In the genomic region with DNA sequence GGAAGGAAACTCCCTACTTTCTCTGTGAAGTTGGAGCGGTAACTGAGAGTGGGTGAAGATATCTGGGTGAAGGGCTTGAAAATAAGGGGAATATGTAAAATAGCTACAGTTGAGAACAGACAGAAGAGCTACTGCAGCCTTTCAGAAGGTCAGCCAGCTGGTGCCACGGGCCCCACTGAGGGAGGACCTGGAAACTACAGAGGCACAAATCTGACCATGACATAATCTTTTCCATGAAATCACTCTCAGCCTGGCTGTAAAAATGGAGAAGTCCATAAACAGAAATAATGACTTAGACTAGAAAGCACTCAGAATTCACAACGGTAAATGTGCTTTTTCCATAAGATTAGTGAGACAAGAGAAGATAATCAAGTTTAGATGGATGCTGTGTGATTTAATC, we compare ENCODE assay signal across 16 cellular contexts. TPM values are rescaled to one million over a fixed set of nuclear protein-coding genes. Genes with fewer than 3 reads are reported as not detected.
A peak's percentile ranks its signal among the peaks of the same experiment; 100 is the strongest.
DNase-seq lines count a peak whose midpoint lies in the region; ATAC-seq and TF ChIP-seq lines count a peak whose summit lies in the region.
"Had no signal": no experiment of that assay in that cellular context is flagged by ENCODE, and none has a peak within 500 bp of the region (broad histone marks: within the 10 kb centered on the region; RNA-seq: fewer than 3 reads in every experiment).

No MANE protein-coding gene starts in this region.

- intact Hi-C loops in heart right ventricle (cut with DNase I) = no loop called here
- intact Hi-C loops in right cardiac atrium (cut with DNase I) = no loop called here

- H3K4me3 ChIP-seq in heart right ventricle (no peak overlapping the region), right atrium auricular region (no peak overlapping the region), adipocyte (ENCODE audit: low read length) (no peak overlapping the region), right cardiac atrium (ENCODE audit: low read length) (no peak overlapping the region)

- no peak overlapping the region for H3K9ac ChIP-seq in adipocyte (ENCODE audit: low read length)

- DNase-seq in heart right ventricle (peak; percentile 24 to 29), right atrium auricular region (ENCODE audit: low spot score) (no peak), adipocyte (ENCODE audit: low read depth) (peak; percentile 18), right cardiac atrium (peak in 2 of 3 donors; percentile 14 to 44), NCI-H1105 treated with DMSO at 0.1 percent for 48 hours (lab: John Stamatoyannopoulos, UW) (no peak), NCI-H2081 treated with DMSO at 0.1 percent for 48 hours (lab: John Stamatoyannopoulos, UW) (no peak), ecto neural progenitor cell (ENCODE audit: low spot score) (no peak), COLO829 (ENCODE audit: low spot score) (no peak)
- DNase-seq: ACHN; activated CD4-positive, alpha-beta T cell treated with anti-CD3 and anti-CD28 coated beads, Interleukin-2, amount 10 ng/mL, durations not matched to agents 24 days and 14 days; CD4-positive, CD25-positive, alpha-beta regulatory T cell; effector memory CD8-positive, alpha-beta T cell; KG1; stimulated activated naive CD8-positive, alpha-beta T cell treated with anti-CD3 and anti-CD28 coated beads, Interleukin-15, Interleukin-2, amounts not matched to agents 100 U/mL and 50 U/mL, for 24 hours had no signal

- peak in 7 of 8 donors; percentile 61 to 90 (median 86) for ATAC-seq in heart right ventricle
- peak; percentile 29 to 66 for ATAC-seq in right cardiac atrium
- ATAC-seq: activated naive CD4-positive, alpha-beta T cell treated with anti-CD3 and anti-CD28 coated beads, Interleukin-2, amount 50 U/mL, for 72 hours; effector memory CD8-positive, alpha-beta T cell; stimulated activated naive CD8-positive, alpha-beta T cell treated with anti-CD3 and anti-CD28 coated beads, Interleukin-15, Interleukin-2, amounts not matched to agents 100 U/mL and 50 U/mL, for 24 hours had no signal

- peaks cover 0 to 26% (median 14%) of the 10 kb centered on the region in 9 donors for H3K4me1 ChIP-seq in heart right ventricle
- no peaks in the 10 kb centered on the region for H3K4me1 ChIP-seq in right atrium auricular region
- peaks cover 13% of the 10 kb centered on the region for H3K4me1 ChIP-seq in adipocyte (ENCODE audit: control insufficient read depth, insufficient read depth, low read length)
- no peaks in the 10 kb centered on the region for H3K4me1 ChIP-seq in right cardiac atrium (ENCODE audit: control insufficient read depth, insufficient read depth, low read length)

- H3K36me3 ChIP-seq in heart right ventricle (peaks cover 0 to 89% (median 17%) of the 10 kb centered on the region in 9 donors), right atrium auricular region (peaks cover 61% of the 10 kb centered on the region), adipocyte (ENCODE audit: control insufficient read depth, insufficient read depth, low read length, severe bottlenecking) (peaks cover 83% of the 10 kb centered on the region)

- H3K27me3 ChIP-seq in heart right ventricle = no peaks in the 10 kb centered on the region
- H3K27me3 ChIP-seq in right atrium auricular region = no peaks in the 10 kb centered on the region
- no peaks in the 10 kb centered on the region for H3K27me3 ChIP-seq in adipocyte (replicated peaks; ENCODE audit: control insufficient read depth, insufficient read depth, low read length)
- no peaks in the 10 kb centered on the region for H3K27me3 ChIP-seq in right cardiac atrium (ENCODE audit: control insufficient read depth, insufficient read depth)

- H3K27ac ChIP-seq in heart right ventricle = peak overlapping the region in 6 of 10 donors; percentile 28 to 77 (median 65)
- H3K27ac ChIP-seq in right atrium auricular region = no peak overlapping the region
- H3K27ac ChIP-seq in right cardiac atrium (ENCODE audit: low read length) = no peak overlapping the region

- TF ChIP-seq CTCF in heart right ventricle (IDR thresholded peaks at IDR 0.05) (no peak), right atrium auricular region (IDR thresholded peaks at IDR 0.05) (no peak)

- WGBS in heart right ventricle, 2 donors = 35 to 44% methylated on average over 3 of the region's 3 CpGs
- 50% methylated on average over 3 of the region's 3 CpGs for WGBS in right cardiac atrium

- no peaks in the 10 kb centered on the region for H3K9me3 ChIP-seq in heart right ventricle
- H3K9me3 ChIP-seq in right atrium auricular region = no peaks in the 10 kb centered on the region
- no peaks in the 10 kb centered on the region for H3K9me3 ChIP-seq in adipocyte (ENCODE audit: control insufficient read depth, low read length)
- no peaks in the 10 kb centered on the region for H3K9me3 ChIP-seq in right cardiac atrium (ENCODE audit: control insufficient read depth, low read length)

RNA-seq across cellular contexts. Expression of a gene that starts 46.4 kb away (rescaled TPM):
- total RNA-seq in heart right ventricle = 10 to 100 TPM; 27.3 to 92.9 (median 62.6) TPM
- 10 to 100 TPM; 44.6 to 50.8 TPM for polyA plus RNA-seq in heart right ventricle
- total RNA-seq in right atrium auricular region = 10 to 100 TPM; 25.9 to 27.2 TPM
- total RNA-seq in right cardiac atrium = 10 to 100 TPM; 27.6 to 29.3 (median 29.1) TPM
- 22.8 TPM for polyA plus RNA-seq in right cardiac atrium
- total RNA-seq: activated CD4-positive, alpha-beta T cell treated with anti-CD3 and anti-CD28 coated beads, Interleukin-2, amount 10 ng/mL, durations not matched to agents 24 days and 14 days; T-helper 1 cell treated with Interleukin-12 subunit alpha and Interleukin-12 subunit beta and Interleukin-4 antibody, amounts not matched to agents 30 ng/mL and 1 ng/mL, for 36 hours had no signal

Comparison
In these comparisons a context has a peak if more than half of its experiments do, and no peak if none do; other contexts are left out.
1. DNase-seq: peak in heart right ventricle (2 of 2), adipocyte (single experiment) and right cardiac atrium (2 of 3); none in right atrium auricular region (single experiment), NCI-H1105 treated with DMSO at 0.1 percent for 48 hours (single experiment), NCI-H2081 treated with DMSO at 0.1 percent for 48 hours (single experiment), ecto neural progenitor cell (single experiment) and COLO829 (single experiment).
2. H3K27ac ChIP-seq: peak in heart right ventricle (6 of 10); none in right atrium auricular region (0 of 2) and right cardiac atrium (single experiment).